8 cellular contexts compared by ENCODE assay signal in genomic region chr16:84593825-84594724, GRCh38. TPM values are rescaled to one million over a fixed set of nuclear protein-coding genes. Genes with fewer than 3 reads are reported as not detected.
DNase-seq lines count a peak whose midpoint lies in the region; ATAC-seq and TF ChIP-seq lines count a peak whose summit lies in the region.

No MANE protein-coding gene starts in this region.

- DNase-seq in CD1c-positive myeloid dendritic cell (ENCODE audit: extremely low spot score) (peak; percentile 81), dorsolateral prefrontal cortex (peak in 6 of 10 donors; percentile 39 to 69 (median 60)), HAP-1 (ENCODE audit: low spot score in 2 of 2) (no peak), NCI-H2029 treated with DMSO at 0.1 percent for 48 hours (lab: John Stamatoyannopoulos, UW) (no peak)
- DNase-seq in activated CD4-positive, CD25-positive, alpha-beta regulatory T cell treated with anti-CD3 and anti-CD28 coated beads, Interleukin-2, amount 50 U/mL, for 72 hours: peak; percentile 57

- H3K27me3 ChIP-seq in dorsolateral prefrontal cortex: no peaks in the 10 kb centered on the region
- H3K27me3 ChIP-seq in rectal smooth muscle tissue (ENCODE audit: control insufficient read depth, insufficient read depth, low read length): no peaks in the 10 kb centered on the region
- no peaks in the 10 kb centered on the region for H3K27me3 ChIP-seq in HAP-1 (ENCODE audit: low read depth)

- peak overlapping the region; percentile 7 for H3K9ac ChIP-seq in rectal smooth muscle tissue (ENCODE audit: low read length)

- TF ChIP-seq CTCF in dorsolateral prefrontal cortex (IDR thresholded peaks at IDR 0.05 in 54 of 56, conservative IDR thresholded peaks at IDR 0.05 in 2 of 56; ENCODE audit: low read depth in 1 of 56, partially characterized antibody in 56 of 56): no peak

- H3K4me1 ChIP-seq in rectal smooth muscle tissue (ENCODE audit: control insufficient read depth, insufficient read depth, low read length): no peaks in the 10 kb centered on the region
- no peaks in the 10 kb centered on the region for H3K4me1 ChIP-seq in HAP-1

- in situ Hi-C loops in HAP-1 (cut with MboI; ENCODE audit: low sequenced_read_pairs): no loop called here

- H3K9me3 ChIP-seq in HAP-1: no peaks in the 10 kb centered on the region

- ATAC-seq in GM19351 (IDR thresholded peaks at IDR 0.05; ENCODE audit: unreplicated experiment) (peak; percentile 86), HG03378 (IDR thresholded peaks at IDR 0.05; ENCODE audit: unreplicated experiment) (peak; percentile 83)

- H3K27ac ChIP-seq in dorsolateral prefrontal cortex: peak overlapping the region in 37 of 59 donors; percentile 3 to 80 (median 39)
- no peak overlapping the region for H3K27ac ChIP-seq in rectal smooth muscle tissue (ENCODE audit: low read depth, low read length)

- intact Hi-C loops in dorsolateral prefrontal cortex (cut with DNase I): no loop called here

- no peaks in the 10 kb centered on the region for H3K36me3 ChIP-seq in rectal smooth muscle tissue (ENCODE audit: control insufficient read depth, insufficient read depth, low read length)
- H3K36me3 ChIP-seq in HAP-1 (replicated peaks): no peaks in the 10 kb centered on the region; the same call in 1 of the 2 replicates

- H3K4me3 ChIP-seq in dorsolateral prefrontal cortex: peak overlapping the region in 24 of 59 donors; percentile 1 to 42 (median 25)
- peak overlapping the region; percentile 52 for H3K4me3 ChIP-seq in rectal smooth muscle tissue (ENCODE audit: low read length)
- no peak overlapping the region for H3K4me3 ChIP-seq in HAP-1

RNA-seq across cellular contexts. Expression of gene COTL1, which starts 23.8 kb away (rescaled TPM):
- total RNA-seq in dorsolateral prefrontal cortex: 100 to 1,000 TPM in 6 of 120 experiments, 10 to 100 TPM in 114; 43.3 to 111 (median 76.2) TPM

RNA-seq across cellular contexts. Expression of gene KLHL36, which starts 54.2 kb away (rescaled TPM):
- total RNA-seq in dorsolateral prefrontal cortex: 10 to 100 TPM; 30.4 to 77.3 (median 47.4) TPM

Comparison
In these comparisons a context has a peak if more than half of its experiments do, and no peak if none do; other contexts are left out.
1. DNase-seq: peak in CD1c-positive myeloid dendritic cell (single experiment), activated CD4-positive, CD25-positive, alpha-beta regulatory T cell treated with anti-CD3 and anti-CD28 coated beads, Interleukin-2, amount 50 U/mL, for 72 hours (single experiment) and dorsolateral prefrontal cortex (6 of 10); none in HAP-1 (0 of 2) and NCI-H2029 treated with DMSO at 0.1 percent for 48 hours (single experiment).